17 cellular contexts compared by ENCODE assay signal in the genomic region with DNA sequence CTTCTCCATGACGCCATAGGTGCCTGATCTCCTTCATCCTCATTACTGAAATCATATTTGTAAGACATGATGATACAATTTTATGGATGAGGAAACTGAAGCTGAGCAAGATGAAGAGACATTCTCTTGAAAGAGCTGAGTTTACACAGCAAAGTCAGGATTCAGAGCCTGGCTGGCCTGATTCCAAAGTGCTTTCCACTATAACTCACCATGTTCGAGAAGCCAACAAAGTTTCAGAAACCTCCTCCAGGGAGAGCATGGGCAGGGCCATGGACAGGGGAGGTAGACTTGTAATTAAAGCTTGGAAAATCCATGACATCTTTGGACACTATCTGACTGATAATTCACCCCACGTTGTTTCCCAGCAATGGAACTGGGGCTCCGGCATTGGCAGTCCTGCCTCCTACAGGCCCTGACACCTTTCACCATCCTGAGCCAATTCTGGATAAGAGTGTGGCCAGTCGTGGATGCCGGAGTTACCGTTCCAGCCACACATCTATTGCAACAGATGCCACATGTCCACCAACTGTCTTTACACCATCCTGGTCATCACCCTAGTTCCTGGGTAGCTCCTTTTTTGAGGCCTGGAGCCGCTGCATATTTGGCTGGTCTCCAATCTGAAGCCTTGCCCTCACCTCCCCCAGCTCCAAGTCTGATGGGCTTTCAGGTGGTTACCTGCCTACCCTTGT.
"Had no signal": no experiment of that assay in that cellular context is flagged by ENCODE, and none has a peak within 500 bp of the region (broad histone marks: within the 10 kb centered on the region; RNA-seq: fewer than 3 reads in every experiment).

No MANE protein-coding gene starts in this region.

- H3K36me3 ChIP-seq: adrenal gland, lower lobe of right lung had no signal

- DNase-seq: activated B cell treated with CpG ODN at 0.5 μM for 24 hours; activated CD4-positive, alpha-beta T cell treated with anti-CD3 and anti-CD28 coated beads, Interleukin-2, amount 10 ng/mL, durations not matched to agents 7 days and 5 days; activated naive CD4-positive, alpha-beta T cell treated with anti-CD3 and anti-CD28 coated beads, Interleukin-2, amount 50 U/mL, for 16 hours; activated T-cell treated with anti-CD3 and anti-CD28 coated beads for 4 hours; adrenal gland; body of pancreas; cerebellar nuclear complex; dorsolateral prefrontal cortex; lower lobe of right lung; midbrain; naive B cell; nucleus accumbens; psoas muscle; stimulated activated CD4-positive, alpha-beta T cell treated with anti-CD3 and anti-CD28 coated beads, Interleukin-2, amount 100 ng/mL, for 48 hours; stimulated activated naive CD8-positive, alpha-beta T cell treated with anti-CD3 and anti-CD28 coated beads, Interleukin-15, Interleukin-2, amounts not matched to agents 100 U/mL and 50 U/mL, for 24 hours; testis had no signal

- H3K9me3 ChIP-seq: adrenal gland, body of pancreas, lower lobe of right lung, psoas muscle, testis had no signal

- H3K27ac ChIP-seq: body of pancreas, dorsolateral prefrontal cortex, lower lobe of right lung, psoas muscle, testis had no signal

- H3K27me3 ChIP-seq: adrenal gland, body of pancreas, dorsolateral prefrontal cortex, testis had no signal

- H3K4me3 ChIP-seq: adrenal gland, body of pancreas, dorsolateral prefrontal cortex, lower lobe of right lung, psoas muscle, testis had no signal

- ATAC-seq: activated T-helper 17 cell treated with anti-CD3 and anti-CD28 coated beads, Interleukin-2, amount 50 U/mL, for 72 hours; body of pancreas; lower lobe of right lung; stimulated activated naive CD8-positive, alpha-beta T cell treated with anti-CD3 and anti-CD28 coated beads, Interleukin-15, Interleukin-2, amounts not matched to agents 100 U/mL and 50 U/mL, for 24 hours had no signal
